2 cellular contexts compared by ENCODE assay signal in the genomic region with DNA sequence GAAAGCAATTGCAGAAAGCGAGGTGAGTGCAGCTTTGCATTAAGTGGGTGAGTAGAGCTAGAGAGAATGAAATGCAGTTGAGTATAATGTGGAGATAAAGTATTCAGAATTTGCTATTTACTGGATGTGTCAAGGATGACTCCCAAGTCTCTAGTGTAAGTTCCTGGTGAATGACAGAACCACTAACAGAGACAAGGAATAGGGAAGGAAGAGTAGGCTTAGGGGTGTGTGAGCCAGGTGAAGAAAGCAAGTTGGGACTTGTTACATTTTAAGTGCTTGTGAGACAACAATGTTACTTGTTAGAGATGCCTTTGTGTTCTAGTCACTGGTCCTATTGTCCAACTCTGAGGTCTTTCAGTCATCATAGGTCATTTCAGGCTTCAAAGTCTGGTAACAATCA. TPM values are rescaled to one million over a fixed set of nuclear protein-coding genes. Genes with fewer than 3 reads are reported as not detected.
"Had no signal": no experiment of that assay in that cellular context is flagged by ENCODE, and none has a peak within 500 bp of the region (broad histone marks: within the 10 kb centered on the region; RNA-seq: fewer than 3 reads in every experiment).

No MANE protein-coding gene starts in this region.

RNA-seq across cellular contexts. Expression of a gene that starts 26.0 kb away (rescaled TPM):
- total RNA-seq: G401, GM12878 had no signal
- polyA plus RNA-seq: GM12878 had no signal
